19 cellular contexts compared by ENCODE assay signal in the genomic region with DNA sequence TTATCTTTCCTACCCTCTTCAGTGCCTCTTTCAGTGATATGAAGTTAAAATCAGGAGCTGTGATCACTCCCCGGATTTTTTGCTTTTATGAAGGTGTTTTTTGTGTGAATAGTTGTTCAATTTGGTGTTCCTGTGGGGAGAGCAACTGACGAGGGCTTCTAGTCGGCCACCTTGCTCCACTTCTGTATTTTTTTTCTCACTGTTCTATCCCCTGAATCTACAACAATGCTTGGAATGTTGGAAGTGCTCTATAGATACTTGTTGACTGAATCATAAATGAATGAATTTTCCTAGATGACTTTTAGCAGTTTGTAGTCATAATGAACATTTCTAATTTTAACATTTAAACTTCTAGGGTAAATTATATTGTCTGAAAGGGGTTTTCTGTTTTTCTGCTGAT.
DNase-seq lines count a peak whose midpoint lies in the region; ATAC-seq and TF ChIP-seq lines count a peak whose summit lies in the region.
"Had no signal": no experiment of that assay in that cellular context is flagged by ENCODE, and none has a peak within 500 bp of the region (broad histone marks: within the 10 kb centered on the region; RNA-seq: fewer than 3 reads in every experiment).

No MANE protein-coding gene starts in this region.

- DNase-seq in MCF 10A (ENCODE audit: unreplicated experiment) (no peak), mammary epithelial cell (no peak), adipocyte (ENCODE audit: low read depth) (peak; percentile 38), iris pigment epithelial cell (ENCODE audit: low read depth) (peak; percentile 31), posterior vena cava (ENCODE audit: low spot score) (no peak), NCI-H1092 treated with DMSO at 0.1 percent for 48 hours (lab: John Stamatoyannopoulos, UW) (no peak), mesenteric fat pad (ENCODE audit: low spot score) (no peak)
- DNase-seq in stimulated activated naive CD8-positive, alpha-beta T cell treated with anti-CD3 and anti-CD28 coated beads, Interleukin-15, amount 100 ng/mL, for 72 hours = no peak
- DNase-seq: CD8-positive, alpha-beta T cell; DMS79 treated with DMSO at 0.1 percent for 48 hours; GF-D8; KG1; NCI-H1048; NCI-H2081 treated with DMSO at 0.1 percent for 48 hours; NCI-H510A treated with DMSO at 0.1 percent for 48 hours; NCI-H82 had no signal

- H3K4me1 ChIP-seq in mammary epithelial cell (ENCODE audit: insufficient read depth, low read length) (no peaks in the 10 kb centered on the region), adipocyte (ENCODE audit: control insufficient read depth, insufficient read depth, low read length) (peaks cover 29% of the 10 kb centered on the region)
- H3K4me1 ChIP-seq: BLaER1 had no signal

- intact Hi-C loops in MCF 10A (cut with micrococcal nuclease) (no loop called here), mammary epithelial cell (cut with micrococcal nuclease) (loop anchor here (5.0 kb wide), 1 partner anchor 192 kb away; no protein-coding TSS in a partner anchor), posterior vena cava (cut with DNase I) (no loop called here)

- no peaks in the 10 kb centered on the region for H3K79me2 ChIP-seq in mammary epithelial cell (ENCODE audit: insufficient read depth, low read length)

- POLR2A ChIA-PET in MCF 10A (lab: Yijun Ruan, JAX) = interaction anchor here (0.6 to 1.6 kb wide), 2 partner anchors 40 to 56 kb away, joined by 3 to 4 read pairs; no protein-coding TSS in a partner anchor

- no peaks in the 10 kb centered on the region for H3K27me3 ChIP-seq in mammary epithelial cell (ENCODE audit: insufficient read depth, low read length)
- H3K27me3 ChIP-seq in adipocyte (replicated peaks; ENCODE audit: control insufficient read depth, insufficient read depth, low read length) = no peaks in the 10 kb centered on the region
- H3K27me3 ChIP-seq: BLaER1 had no signal

- H3K27ac Mint-ChIP-seq in MCF 10A (ENCODE audit: low read depth, unreplicated experiment) = peak overlapping the region; percentile 71
- H3K27ac Mint-ChIP-seq in stimulated activated naive CD8-positive, alpha-beta T cell treated with anti-CD3 and anti-CD28 coated beads, Interleukin-15, amount 100 ng/mL, for 72 hours = no peak overlapping the region
- H3K27ac Mint-ChIP-seq: CD8-positive, alpha-beta T cell had no signal

- no peaks in the 10 kb centered on the region for H3K36me3 Mint-ChIP-seq in MCF 10A (ENCODE audit: insufficient read depth, unreplicated experiment)
- H3K36me3 Mint-ChIP-seq: CD8-positive, alpha-beta T cell had no signal

- H3K9ac ChIP-seq in mammary epithelial cell (ENCODE audit: insufficient read depth, low read length) (no peak overlapping the region), adipocyte (ENCODE audit: low read length) (peak overlapping the region; percentile 27)
- H3K9ac ChIP-seq: BLaER1 had no signal

- H3K4me3 ChIP-seq in mammary epithelial cell (replicated peaks in 1 of 3; ENCODE audit: insufficient read depth in 1 of 3, low read depth in 2 of 3, low read length in 3 of 3) = no peak overlapping the region
- peak overlapping the region; percentile 34 for H3K4me3 ChIP-seq in adipocyte (ENCODE audit: low read length)
- H3K4me3 ChIP-seq: BLaER1, HAP-1 had no signal

- H3K4me1 Mint-ChIP-seq in MCF 10A (ENCODE audit: insufficient read depth, unreplicated experiment) = peaks cover 41% of the 10 kb centered on the region
- no peaks in the 10 kb centered on the region for H3K4me1 Mint-ChIP-seq in stimulated activated naive CD8-positive, alpha-beta T cell treated with anti-CD3 and anti-CD28 coated beads, Interleukin-15, amount 100 ng/mL, for 72 hours

- H3K4me3 Mint-ChIP-seq in MCF 10A (ENCODE audit: unreplicated experiment) = peak overlapping the region; percentile 30
- no peak overlapping the region for H3K4me3 Mint-ChIP-seq in stimulated activated naive CD8-positive, alpha-beta T cell treated with anti-CD3 and anti-CD28 coated beads, Interleukin-15, amount 100 ng/mL, for 72 hours
- H3K4me3 Mint-ChIP-seq: CD8-positive, alpha-beta T cell had no signal

- CTCF ChIA-PET in MCF 10A (lab: Yijun Ruan, JAX) = interaction anchor here (1.3 kb wide), 1 partner anchor 172 kb away, joined by 3 read pairs; no protein-coding TSS in a partner anchor
- CTCF ChIA-PET in mammary epithelial cell (lab: Charles Lee; ENCODE audit: low non-redundant PET) = no interaction called here

- H3K27me3 Mint-ChIP-seq in MCF 10A (ENCODE audit: insufficient read depth, unreplicated experiment) = no peaks in the 10 kb centered on the region
- H3K27me3 Mint-ChIP-seq in stimulated activated naive CD8-positive, alpha-beta T cell treated with anti-CD3 and anti-CD28 coated beads, Interleukin-15, amount 100 ng/mL, for 72 hours = no peaks in the 10 kb centered on the region

- no peak for ATAC-seq in stimulated activated naive CD8-positive, alpha-beta T cell treated with anti-CD3 and anti-CD28 coated beads, Interleukin-15, amount 100 ng/mL, for 72 hours
- ATAC-seq: CD8-positive, alpha-beta T cell had no signal

- H3K27ac ChIP-seq in mammary epithelial cell (ENCODE audit: insufficient read depth, low read depth, low read length) = no peak overlapping the region
- H3K27ac ChIP-seq: 22Rv1, BLaER1 had no signal

- TF ChIP-seq CTCF in MCF 10A (IDR thresholded peaks at IDR 0.05; ENCODE audit: unreplicated experiment) = no peak
- no peak for TF ChIP-seq CTCF in mammary epithelial cell (conservative IDR thresholded peaks at IDR 0.05 in 1 of 2, IDR thresholded peaks at IDR 0.05 in 1 of 2; ENCODE audit: extremely low read depth in 1 of 2, insufficient read depth in 1 of 2, low read depth in 1 of 2, low read length in 2 of 2)

- in situ Hi-C loops in mammary epithelial cell (cut with MboI; ENCODE audit: low sequenced_read_pairs in 2 of 2) = no loop called here

- no peak overlapping the region for H2AFZ ChIP-seq in mammary epithelial cell (ENCODE audit: low read depth, low read length)

- peaks cover 7% of the 10 kb centered on the region for H3K9me3 Mint-ChIP-seq in MCF 10A (ENCODE audit: unreplicated experiment)
- H3K9me3 Mint-ChIP-seq in stimulated activated naive CD8-positive, alpha-beta T cell treated with anti-CD3 and anti-CD28 coated beads, Interleukin-15, amount 100 ng/mL, for 72 hours = no peaks in the 10 kb centered on the region
- H3K9me3 Mint-ChIP-seq: CD8-positive, alpha-beta T cell had no signal

- H3K9me3 ChIP-seq in mammary epithelial cell (replicated peaks; ENCODE audit: insufficient read depth, low read length) (no peaks in the 10 kb centered on the region), adipocyte (ENCODE audit: control insufficient read depth, low read length) (no peaks in the 10 kb centered on the region)
- H3K9me3 ChIP-seq: BLaER1, HAP-1 had no signal

- dilution Hi-C loops in mammary epithelial cell (cut with HindIII; ENCODE audit: low sequenced_read_pairs) = no loop called here

- no TSS peak for BruUV-seq in MCF 10A (replicated peaks; lab: Mats Ljungman, UMichigan)
- BruUV-seq in mammary epithelial cell (replicated peaks; lab: Mats Ljungman, UMichigan) = no TSS peak

- WGBS in mammary epithelial cell (ENCODE audit: low coverage, missing lambda C conversion rate) = 65% methylated on average over 3 of the region's 3 CpGs

- no peaks in the 10 kb centered on the region for H4K20me1 ChIP-seq in mammary epithelial cell (ENCODE audit: insufficient read depth, low read length)
- H4K20me1 ChIP-seq: BLaER1 had no signal

- H3K4me2 ChIP-seq in mammary epithelial cell (ENCODE audit: insufficient read depth, low read depth, low read length) = no peak overlapping the region
- H3K4me2 ChIP-seq: BLaER1 had no signal

- H3K36me3 ChIP-seq in mammary epithelial cell (ENCODE audit: insufficient read depth, low read length) (no peaks in the 10 kb centered on the region), adipocyte (ENCODE audit: control insufficient read depth, insufficient read depth, low read length, severe bottlenecking) (no peaks in the 10 kb centered on the region)
- H3K36me3 ChIP-seq: BLaER1, HAP-1 had no signal

Comparison
In these comparisons a context has a peak if more than half of its experiments do, and no peak if none do; other contexts are left out.
1. DNase-seq: peak in adipocyte (single experiment) and iris pigment epithelial cell (single experiment); none in MCF 10A (single experiment), mammary epithelial cell (single experiment), posterior vena cava (single experiment), NCI-H1092 treated with DMSO at 0.1 percent for 48 hours (single experiment), mesenteric fat pad (single experiment) and stimulated activated naive CD8-positive, alpha-beta T cell treated with anti-CD3 and anti-CD28 coated beads, Interleukin-15, amount 100 ng/mL, for 72 hours (0 of 2).